25 cellular contexts compared by ENCODE assay signal in the genomic region with DNA sequence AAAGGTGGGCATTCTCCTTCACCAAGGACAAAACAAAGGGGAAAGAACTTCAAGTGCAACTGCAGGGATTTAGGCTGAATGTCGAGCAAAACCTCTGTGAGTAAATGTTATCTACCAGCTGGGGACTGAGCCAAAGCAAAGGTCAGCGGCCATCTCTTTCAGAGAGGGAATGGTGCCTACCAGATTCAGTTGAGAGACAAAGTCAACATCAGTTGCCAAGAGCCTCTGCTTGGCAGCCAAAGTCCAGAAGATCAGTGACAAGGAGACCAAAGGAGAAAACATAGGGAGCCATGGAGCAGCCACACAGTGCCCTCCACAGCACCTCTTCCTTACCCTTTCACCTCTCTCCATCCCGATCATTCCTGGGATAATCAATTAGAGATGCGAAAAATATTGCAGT.
DNase-seq lines count a peak whose midpoint lies in the region; ATAC-seq, FAIRE-seq and TF ChIP-seq lines count a peak whose summit lies in the region.
"Had no signal": no experiment of that assay in that cellular context is flagged by ENCODE, and none has a peak within 500 bp of the region (broad histone marks: within the 10 kb centered on the region; RNA-seq: fewer than 3 reads in every experiment).

No MANE protein-coding gene starts in this region.

- TF ChIP-seq EP300 in HepG2 (IDR thresholded peaks at IDR 0.05; ENCODE audit: low read depth in 2 of 2, low read length in 2 of 2) (peak in 1 of 2 experiments; percentile 77; a peak in 2 of 4 replicates), HepG2 (CRISPR knock-in tag; IDR thresholded peaks at IDR 0.05; ENCODE audit: borderline replicate concordance) (no peak)

- H3K9me3 Mint-ChIP-seq in CD14-positive monocyte: peaks cover 0 to 3% (median 0%) of the 10 kb centered on the region in 7 donors
- H3K9me3 Mint-ChIP-seq: IgD-negative memory B cell had no signal

- no peak for TF ChIP-seq CTCF in OCI-LY7 (conservative IDR thresholded peaks at IDR 0.05; ENCODE audit: low read length)
- no peak for TF ChIP-seq CTCF in HepG2 (CRISPR knock-in tag; IDR thresholded peaks at IDR 0.05)
- no peak for TF ChIP-seq CTCF in CD14-positive monocyte (IDR thresholded peaks at IDR 0.05)

- H3K27ac Mint-ChIP-seq in CD14-positive monocyte: no peak overlapping the region
- H3K27ac Mint-ChIP-seq: IgD-negative memory B cell had no signal

- H2AFZ ChIP-seq in OCI-LY7 (ENCODE audit: low read length) (0 out of 2 replicates have a peak overlapping the region, but pooled peaks have one; percentile 13), HepG2 (ENCODE audit: low read length) (no peak overlapping the region)

- POLR2A ChIA-PET in OCI-LY7 (lab: Charles Lee): interaction anchor here (0.8 to 1.8 kb wide), 10 partner anchors 10 to 67 kb away, joined by 3 to 10 read pairs (median 4); no protein-coding TSS in a partner anchor
- POLR2A ChIA-PET in HepG2 (lab: Yijun Ruan, JAX): no interaction called here

- WGBS in HepG2 (ENCODE audit: low lambda C conversion rate): 2% methylated on average over 4 of the region's 4 CpGs
- 57 to 82% (median 57%) methylated on average over 4 of the region's 4 CpGs for WGBS in small intestine, 3 donors

- H4K20me1 ChIP-seq in OCI-LY7 (ENCODE audit: insufficient read depth, low read length) (no peaks in the 10 kb centered on the region), HepG2 (ENCODE audit: insufficient read depth, low read length) (no peaks in the 10 kb centered on the region)

- no peak for TF ChIP-seq POLR2A in HepG2 (IDR thresholded peaks at IDR 0.05; ENCODE audit: insufficient read depth in 1 of 2, low read depth in 2 of 2, low read length in 2 of 2)

- DNase-seq in NCI-H2196 (lab: John Stamatoyannopoulos, UW; ENCODE audit: unreplicated experiment): peak; percentile 27
- no peak for DNase-seq in NCI-H2196 treated with DMSO at 0.1 percent for 48 hours (lab: John Stamatoyannopoulos, UW; ENCODE audit: unreplicated experiment)
- no peak for DNase-seq in OCI-LY7 (ENCODE audit: low spot score)
- peak; percentile 82 for DNase-seq in HepG2 (ENCODE audit: low spot score)
- DNase-seq in small intestine: peak; percentile 2
- DNase-seq in CD14-positive monocyte (ENCODE audit: low spot score): no peak
- DNase-seq: BE2C, DMS153, DND-41, H7, NCI-H1092, NCI-H1417 treated with DMSO at 0.1 percent for 48 hours, NCI-H1694 treated with DMSO at 0.1 percent for 48 hours, NCI-H2081, NCI-H345, NCI-H510A treated with DMSO at 0.1 percent for 48 hours, PC-3, SHP77 had no signal

- H3K4me3 ChIP-seq in OCI-LY7 (ENCODE audit: low read depth, low read length, poor library complexity, severe bottlenecking) (no peak overlapping the region), HepG2 (replicated peaks in 1 of 3; ENCODE audit: insufficient read depth in 1 of 3, low read depth in 2 of 3, low read length in 3 of 3) (no peak overlapping the region; a peak in 1 of 6 replicates), small intestine (ENCODE audit: low read depth in 1 of 2, low read length in 2 of 2) (no peak overlapping the region)

- H3K27ac ChIP-seq in OCI-LY7 (ENCODE audit: low read depth, low read length, poor library complexity, severe bottlenecking): no peak overlapping the region
- no peak overlapping the region for H3K27ac ChIP-seq in HepG2 (ENCODE audit: extremely low read length, insufficient read depth, low read length)
- H3K27ac ChIP-seq in small intestine (ENCODE audit: low read depth in 1 of 2, low read length in 1 of 2): no peak overlapping the region
- H3K27ac ChIP-seq: 22Rv1, KMS-11 had no signal

- H3K4me2 ChIP-seq in OCI-LY7 (ENCODE audit: low read length) (no peak overlapping the region), HepG2 (ENCODE audit: low read depth, low read length) (peak overlapping the region; percentile 36)
- H3K4me2 ChIP-seq: KMS-11 had no signal

- H3K27me3 ChIP-seq in HepG2 (ENCODE audit: control insufficient read depth in 1 of 2, insufficient read depth in 2 of 2, low read length in 2 of 2) (no peaks in the 10 kb centered on the region), small intestine (ENCODE audit: control insufficient read depth in 2 of 2, insufficient read depth in 2 of 2, low read length in 2 of 2) (no peaks in the 10 kb centered on the region)
- H3K27me3 ChIP-seq: BE2C had no signal

- BruUV-seq in OCI-LY7 (replicated peaks; lab: Mats Ljungman, UMichigan) (no TSS peak), HepG2 (replicated peaks; lab: Mats Ljungman, UMichigan) (no TSS peak)

- no peaks in the 10 kb centered on the region for H3K9me2 ChIP-seq in OCI-LY7 (ENCODE audit: insufficient read depth, low read length)

- in situ Hi-C loops in HepG2 (cut with HindIII; ENCODE audit: extremely low pct_ligation_motif_present, low pct_unique_long_range_greater_than_20kb): no loop called here

- H3K4me1 ChIP-seq in OCI-LY7 (ENCODE audit: insufficient read depth, low read length, poor library complexity, severe bottlenecking) (peaks cover 40% of the 10 kb centered on the region), HepG2 (ENCODE audit: insufficient read depth, low read length) (peaks cover 31% of the 10 kb centered on the region), small intestine (ENCODE audit: control insufficient read depth in 2 of 2, insufficient read depth in 1 of 2, low read depth in 1 of 2, low read length in 1 of 2) (no peaks in the 10 kb centered on the region)

- H3K36me3 ChIP-seq in OCI-LY7 (ENCODE audit: insufficient read depth, low read length) (no peaks in the 10 kb centered on the region), HepG2 (replicated peaks in 1 of 2; ENCODE audit: control insufficient read depth in 1 of 2, insufficient read depth in 2 of 2, low read length in 2 of 2) (no peaks in the 10 kb centered on the region), small intestine (ENCODE audit: control insufficient read depth in 2 of 2, insufficient read depth in 2 of 2, low read length in 2 of 2) (no peaks in the 10 kb centered on the region)
- H3K36me3 ChIP-seq: BE2C had no signal

- peaks cover 0 to 1% (median 0%) of the 10 kb centered on the region in 3 donors for H3K27me3 Mint-ChIP-seq in CD14-positive monocyte (ENCODE audit: low read depth in 3 of 3)

- H3K9ac ChIP-seq in HepG2 (ENCODE audit: insufficient read depth, low read depth, low read length): no peak overlapping the region
- H3K9ac ChIP-seq: KMS-11 had no signal

- peak; percentile 93 for ATAC-seq in HepG2
- no peak for ATAC-seq in GM18517 (IDR thresholded peaks at IDR 0.05; ENCODE audit: unreplicated experiment)

- no peaks in the 10 kb centered on the region for H3K79me2 ChIP-seq in OCI-LY7 (ENCODE audit: insufficient read depth, low read depth, low read length)
- H3K79me2 ChIP-seq in HepG2 (ENCODE audit: insufficient read depth, low read length): no peaks in the 10 kb centered on the region

- CTCF ChIA-PET in OCI-LY7 (lab: Charles Lee; ENCODE audit: unreplicated experiment) (interaction anchor here (1.0 kb wide), 1 partner anchor 31 kb away, joined by 3 read pairs; no protein-coding TSS in a partner anchor), HepG2 (lab: Yijun Ruan, JAX; ENCODE audit: low intra/inter-chr PET ratio, low total read pairs) (no interaction called here)

- H3K4me1 Mint-ChIP-seq in CD14-positive monocyte: no peaks in the 10 kb centered on the region

- peaks cover 6% of the 10 kb centered on the region; the same call in 1 of the 2 replicates for H3K9me3 ChIP-seq in OCI-LY7 (ENCODE audit: low read length)
- H3K9me3 ChIP-seq in HepG2 (ENCODE audit: low read length): peaks cover 23% of the 10 kb centered on the region; the same call in 1 of the 2 replicates
- no peaks in the 10 kb centered on the region for H3K9me3 ChIP-seq in small intestine (ENCODE audit: control insufficient read depth, low read depth)
- H3K9me3 ChIP-seq: BE2C had no signal

- H3K4me3 Mint-ChIP-seq in CD14-positive monocyte: no peak overlapping the region

- FAIRE-seq in HepG2 (lab: Jason Lieb, UNC) (peak; percentile 81), small intestine (lab: Jason Lieb, UNC) (no peak)
- FAIRE-seq: GM12892, GM19239, HTR-8/SVneo had no signal

- no peak for TF ChIP-seq RAD21 in HepG2 (CRISPR knock-in tag; IDR thresholded peaks at IDR 0.05)

- H3K36me3 Mint-ChIP-seq in CD14-positive monocyte: no peaks in the 10 kb centered on the region
- H3K36me3 Mint-ChIP-seq: IgD-negative memory B cell had no signal

- intact Hi-C loops in OCI-LY7 (cut with micrococcal nuclease; ENCODE audit: unreplicated experiment): loop anchor here (2.0 to 5.0 kb wide), 2 partner anchors 58 to 118 kb away; no protein-coding TSS in a partner anchor
- intact Hi-C loops in HepG2 (cut with micrococcal nuclease; ENCODE audit: unreplicated experiment): loop anchor here (5.0 kb wide), 1 partner anchor 377 kb away; no protein-coding TSS in a partner anchor
- intact Hi-C loops in CD14-positive monocyte (cut with micrococcal nuclease): no loop called here

TF ChIP-seq in HepG2, 621 proteins besides CTCF, POLR2A, EP300 and RAD21 (continues in another document):
- TF ChIP-seq ARNT2 (CRISPR knock-in tag; IDR thresholded peaks at IDR 0.05; ENCODE audit: low read depth) (no peak), RBM39 (IDR thresholded peaks at IDR 0.05; ENCODE audit: low read depth, low read length, poor library complexity, severe bottlenecking) (no peak), ZNF768 (CRISPR knock-in tag; IDR thresholded peaks at IDR 0.05) (no peak), ZSCAN22 (CRISPR knock-in tag; IDR thresholded peaks at IDR 0.05) (no peak), ZFYVE20 (CRISPR knock-in tag; IDR thresholded peaks at IDR 0.05; ENCODE audit: borderline replicate concordance, low read depth) (no peak)
- TF ChIP-seq, protein P1, sequence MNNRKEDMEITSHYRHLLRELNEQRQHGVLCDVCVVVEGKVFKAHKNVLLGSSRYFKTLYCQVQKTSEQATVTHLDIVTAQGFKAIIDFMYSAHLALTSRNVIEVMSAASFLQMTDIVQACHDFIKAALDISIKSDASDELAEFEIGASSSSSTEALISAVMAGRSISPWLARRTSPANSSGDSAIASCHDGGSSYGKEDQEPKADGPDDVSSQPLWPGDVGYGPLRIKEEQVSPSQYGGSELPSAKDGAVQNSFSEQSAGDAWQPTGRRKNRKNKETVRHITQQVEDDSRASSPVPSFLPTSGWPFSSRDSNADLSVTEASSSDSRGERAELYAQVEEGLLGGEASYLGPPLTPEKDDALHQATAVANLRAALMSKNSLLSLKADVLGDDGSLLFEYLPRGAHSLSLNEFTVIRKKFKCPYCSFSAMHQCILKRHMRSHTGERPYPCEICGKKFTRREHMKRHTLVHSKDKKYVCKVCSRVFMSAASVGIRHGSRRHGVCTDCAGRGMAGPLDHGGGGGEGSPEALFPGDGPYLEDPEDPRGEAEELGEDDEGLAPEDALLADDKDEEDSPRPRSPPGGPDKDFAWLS (CRISPR knock-in tag; IDR thresholded peaks at IDR 0.05; ENCODE audit: borderline replicate concordance): no peak

Comparison
In these comparisons a context has a peak if more than half of its experiments do, and no peak if none do; other contexts are left out.
1. DNase-seq: peak in NCI-H2196 (single experiment), HepG2 (single experiment) and small intestine (single experiment); none in NCI-H2196 treated with DMSO at 0.1 percent for 48 hours (single experiment), OCI-LY7 (single experiment) and CD14-positive monocyte (single experiment).
2. intact Hi-C loops: an anchor here in OCI-LY7 (2.0 to 5.0 kb wide) and HepG2 (5.0 kb wide); none called in CD14-positive monocyte.